Comparison of ENCODE assay signal across 2 cellular contexts in the genomic region with DNA sequence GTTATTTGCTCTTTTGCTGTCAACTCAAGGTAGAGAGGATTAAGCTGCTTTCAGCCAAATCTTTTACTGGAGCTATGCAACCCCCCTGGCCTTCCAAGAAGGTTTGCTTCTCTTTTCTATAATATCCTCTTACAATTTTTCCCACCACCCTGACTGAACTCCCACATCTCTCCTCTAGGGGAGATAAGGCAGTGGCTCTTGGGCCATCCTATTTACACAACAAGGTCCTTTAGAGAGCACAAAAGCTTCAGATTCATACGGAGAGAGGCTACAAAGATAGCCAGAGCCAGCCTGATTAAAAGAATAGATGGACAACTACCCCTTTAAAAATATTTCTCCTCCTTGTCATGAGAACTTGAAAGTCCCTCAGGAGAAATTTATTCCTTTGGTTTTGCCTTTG.
TF ChIP-seq lines count a peak whose summit lies in the region.

No MANE protein-coding gene starts in this region.

TF ChIP-seq in HCT116, 20 proteins besides CTCF, POLR2A, EP300 and RAD21 (continued from another document):
- TF ChIP-seq SRF (IDR thresholded peaks at IDR 0.05; ENCODE audit: low read depth) = no peak
- TF ChIP-seq, protein P1, sequence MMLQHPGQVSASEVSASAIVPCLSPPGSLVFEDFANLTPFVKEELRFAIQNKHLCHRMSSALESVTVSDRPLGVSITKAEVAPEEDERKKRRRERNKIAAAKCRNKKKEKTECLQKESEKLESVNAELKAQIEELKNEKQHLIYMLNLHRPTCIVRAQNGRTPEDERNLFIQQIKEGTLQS (IDR thresholded peaks at IDR 0.05) = no peak
- TF ChIP-seq JUND (IDR thresholded peaks at IDR 0.05) = no peak
- TF ChIP-seq EZH2 (IDR thresholded peaks at IDR 0.05) = no peak
- TF ChIP-seq TCF7L2 (IDR thresholded peaks at IDR 0.05; ENCODE audit: borderline replicate concordance, extremely low read depth, insufficient read depth, insufficient read length) = no peak
- TF ChIP-seq ZNF274 (IDR thresholded peaks at IDR 0.05; ENCODE audit: low read depth, low read length) = no peak
- TF ChIP-seq CEBPB (IDR thresholded peaks at IDR 0.05; ENCODE audit: low read depth) = no peak
- TF ChIP-seq FOSL1 (IDR thresholded peaks at IDR 0.05; ENCODE audit: low read depth) = no peak
- TF ChIP-seq, protein P2, sequence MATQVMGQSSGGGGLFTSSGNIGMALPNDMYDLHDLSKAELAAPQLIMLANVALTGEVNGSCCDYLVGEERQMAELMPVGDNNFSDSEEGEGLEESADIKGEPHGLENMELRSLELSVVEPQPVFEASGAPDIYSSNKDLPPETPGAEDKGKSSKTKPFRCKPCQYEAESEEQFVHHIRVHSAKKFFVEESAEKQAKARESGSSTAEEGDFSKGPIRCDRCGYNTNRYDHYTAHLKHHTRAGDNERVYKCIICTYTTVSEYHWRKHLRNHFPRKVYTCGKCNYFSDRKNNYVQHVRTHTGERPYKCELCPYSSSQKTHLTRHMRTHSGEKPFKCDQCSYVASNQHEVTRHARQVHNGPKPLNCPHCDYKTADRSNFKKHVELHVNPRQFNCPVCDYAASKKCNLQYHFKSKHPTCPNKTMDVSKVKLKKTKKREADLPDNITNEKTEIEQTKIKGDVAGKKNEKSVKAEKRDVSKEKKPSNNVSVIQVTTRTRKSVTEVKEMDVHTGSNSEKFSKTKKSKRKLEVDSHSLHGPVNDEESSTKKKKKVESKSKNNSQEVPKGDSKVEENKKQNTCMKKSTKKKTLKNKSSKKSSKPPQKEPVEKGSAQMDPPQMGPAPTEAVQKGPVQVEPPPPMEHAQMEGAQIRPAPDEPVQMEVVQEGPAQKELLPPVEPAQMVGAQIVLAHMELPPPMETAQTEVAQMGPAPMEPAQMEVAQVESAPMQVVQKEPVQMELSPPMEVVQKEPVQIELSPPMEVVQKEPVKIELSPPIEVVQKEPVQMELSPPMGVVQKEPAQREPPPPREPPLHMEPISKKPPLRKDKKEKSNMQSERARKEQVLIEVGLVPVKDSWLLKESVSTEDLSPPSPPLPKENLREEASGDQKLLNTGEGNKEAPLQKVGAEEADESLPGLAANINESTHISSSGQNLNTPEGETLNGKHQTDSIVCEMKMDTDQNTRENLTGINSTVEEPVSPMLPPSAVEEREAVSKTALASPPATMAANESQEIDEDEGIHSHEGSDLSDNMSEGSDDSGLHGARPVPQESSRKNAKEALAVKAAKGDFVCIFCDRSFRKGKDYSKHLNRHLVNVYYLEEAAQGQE (IDR thresholded peaks at IDR 0.05; ENCODE audit: low read depth) = no peak
- no peak for TF ChIP-seq SP1 (IDR thresholded peaks at IDR 0.05; ENCODE audit: low read depth)
- TF ChIP-seq, protein P3, sequence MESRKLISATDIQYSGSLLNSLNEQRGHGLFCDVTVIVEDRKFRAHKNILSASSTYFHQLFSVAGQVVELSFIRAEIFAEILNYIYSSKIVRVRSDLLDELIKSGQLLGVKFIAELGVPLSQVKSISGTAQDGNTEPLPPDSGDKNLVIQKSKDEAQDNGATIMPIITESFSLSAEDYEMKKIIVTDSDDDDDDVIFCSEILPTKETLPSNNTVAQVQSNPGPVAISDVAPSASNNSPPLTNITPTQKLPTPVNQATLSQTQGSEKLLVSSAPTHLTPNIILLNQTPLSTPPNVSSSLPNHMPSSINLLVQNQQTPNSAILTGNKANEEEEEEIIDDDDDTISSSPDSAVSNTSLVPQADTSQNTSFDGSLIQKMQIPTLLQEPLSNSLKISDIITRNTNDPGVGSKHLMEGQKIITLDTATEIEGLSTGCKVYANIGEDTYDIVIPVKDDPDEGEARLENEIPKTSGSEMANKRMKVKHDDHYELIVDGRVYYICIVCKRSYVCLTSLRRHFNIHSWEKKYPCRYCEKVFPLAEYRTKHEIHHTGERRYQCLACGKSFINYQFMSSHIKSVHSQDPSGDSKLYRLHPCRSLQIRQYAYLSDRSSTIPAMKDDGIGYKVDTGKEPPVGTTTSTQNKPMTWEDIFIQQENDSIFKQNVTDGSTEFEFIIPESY (IDR thresholded peaks at IDR 0.05; ENCODE audit: extremely low read depth, insufficient replicate concordance, low read length) = no peak
- TF ChIP-seq SIN3A (IDR thresholded peaks at IDR 0.05; ENCODE audit: low read depth) = no peak

TF ChIP-seq in GM12878, 131 proteins besides CTCF, POLR2A, EP300 and RAD21:
- TF ChIP-seq NFIC (IDR thresholded peaks at IDR 0.05; ENCODE audit: low read depth, low read length) (no peak), CREB1 (IDR thresholded peaks at IDR 0.05; ENCODE audit: low read depth) (no peak), SIX5 (IDR thresholded peaks at IDR 0.05; ENCODE audit: low read depth, low read length, severe bottlenecking) (no peak), TAF1 (IDR thresholded peaks at IDR 0.05; ENCODE audit: borderline replicate concordance, low read depth, low read length) (no peak), KDM1A (IDR thresholded peaks at IDR 0.05; ENCODE audit: borderline replicate concordance) (no peak), FOXK2 (IDR thresholded peaks at IDR 0.05) (no peak), ZNF622 (IDR thresholded peaks at IDR 0.05) (no peak), NR2F1 (conservative IDR thresholded peaks at IDR 0.05) (no peak), SREBF2 (IDR thresholded peaks at IDR 0.05; ENCODE audit: low read length) (no peak), STAT1 (conservative IDR thresholded peaks at IDR 0.05) (no peak), ETV6 (conservative IDR thresholded peaks at IDR 0.05 in 1 of 2, IDR thresholded peaks at IDR 0.05 in 1 of 2; ENCODE audit: borderline replicate concordance in 1 of 2, low read depth in 1 of 2) (no peak), FOS (IDR thresholded peaks at IDR 0.05; ENCODE audit: borderline replicate concordance, extremely low read depth, insufficient read length) (no peak), PAX8 (IDR thresholded peaks at IDR 0.05) (no peak), BMI1 (IDR thresholded peaks at IDR 0.05; ENCODE audit: borderline replicate concordance) (no peak), MYB (IDR thresholded peaks at IDR 0.05; ENCODE audit: borderline replicate concordance, low read depth, low read length) (no peak)
- TF ChIP-seq, protein P4, sequence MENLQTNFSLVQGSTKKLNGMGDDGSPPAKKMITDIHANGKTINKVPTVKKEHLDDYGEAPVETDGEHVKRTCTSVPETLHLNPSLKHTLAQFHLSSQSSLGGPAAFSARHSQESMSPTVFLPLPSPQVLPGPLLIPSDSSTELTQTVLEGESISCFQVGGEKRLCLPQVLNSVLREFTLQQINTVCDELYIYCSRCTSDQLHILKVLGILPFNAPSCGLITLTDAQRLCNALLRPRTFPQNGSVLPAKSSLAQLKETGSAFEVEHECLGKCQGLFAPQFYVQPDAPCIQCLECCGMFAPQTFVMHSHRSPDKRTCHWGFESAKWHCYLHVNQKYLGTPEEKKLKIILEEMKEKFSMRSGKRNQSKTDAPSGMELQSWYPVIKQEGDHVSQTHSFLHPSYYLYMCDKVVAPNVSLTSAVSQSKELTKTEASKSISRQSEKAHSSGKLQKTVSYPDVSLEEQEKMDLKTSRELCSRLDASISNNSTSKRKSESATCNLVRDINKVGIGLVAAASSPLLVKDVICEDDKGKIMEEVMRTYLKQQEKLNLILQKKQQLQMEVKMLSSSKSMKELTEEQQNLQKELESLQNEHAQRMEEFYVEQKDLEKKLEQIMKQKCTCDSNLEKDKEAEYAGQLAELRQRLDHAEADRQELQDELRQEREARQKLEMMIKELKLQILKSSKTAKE (IDR thresholded peaks at IDR 0.05; ENCODE audit: low read depth, poor library complexity, severe bottlenecking) = no peak
- TF ChIP-seq, protein P5, sequence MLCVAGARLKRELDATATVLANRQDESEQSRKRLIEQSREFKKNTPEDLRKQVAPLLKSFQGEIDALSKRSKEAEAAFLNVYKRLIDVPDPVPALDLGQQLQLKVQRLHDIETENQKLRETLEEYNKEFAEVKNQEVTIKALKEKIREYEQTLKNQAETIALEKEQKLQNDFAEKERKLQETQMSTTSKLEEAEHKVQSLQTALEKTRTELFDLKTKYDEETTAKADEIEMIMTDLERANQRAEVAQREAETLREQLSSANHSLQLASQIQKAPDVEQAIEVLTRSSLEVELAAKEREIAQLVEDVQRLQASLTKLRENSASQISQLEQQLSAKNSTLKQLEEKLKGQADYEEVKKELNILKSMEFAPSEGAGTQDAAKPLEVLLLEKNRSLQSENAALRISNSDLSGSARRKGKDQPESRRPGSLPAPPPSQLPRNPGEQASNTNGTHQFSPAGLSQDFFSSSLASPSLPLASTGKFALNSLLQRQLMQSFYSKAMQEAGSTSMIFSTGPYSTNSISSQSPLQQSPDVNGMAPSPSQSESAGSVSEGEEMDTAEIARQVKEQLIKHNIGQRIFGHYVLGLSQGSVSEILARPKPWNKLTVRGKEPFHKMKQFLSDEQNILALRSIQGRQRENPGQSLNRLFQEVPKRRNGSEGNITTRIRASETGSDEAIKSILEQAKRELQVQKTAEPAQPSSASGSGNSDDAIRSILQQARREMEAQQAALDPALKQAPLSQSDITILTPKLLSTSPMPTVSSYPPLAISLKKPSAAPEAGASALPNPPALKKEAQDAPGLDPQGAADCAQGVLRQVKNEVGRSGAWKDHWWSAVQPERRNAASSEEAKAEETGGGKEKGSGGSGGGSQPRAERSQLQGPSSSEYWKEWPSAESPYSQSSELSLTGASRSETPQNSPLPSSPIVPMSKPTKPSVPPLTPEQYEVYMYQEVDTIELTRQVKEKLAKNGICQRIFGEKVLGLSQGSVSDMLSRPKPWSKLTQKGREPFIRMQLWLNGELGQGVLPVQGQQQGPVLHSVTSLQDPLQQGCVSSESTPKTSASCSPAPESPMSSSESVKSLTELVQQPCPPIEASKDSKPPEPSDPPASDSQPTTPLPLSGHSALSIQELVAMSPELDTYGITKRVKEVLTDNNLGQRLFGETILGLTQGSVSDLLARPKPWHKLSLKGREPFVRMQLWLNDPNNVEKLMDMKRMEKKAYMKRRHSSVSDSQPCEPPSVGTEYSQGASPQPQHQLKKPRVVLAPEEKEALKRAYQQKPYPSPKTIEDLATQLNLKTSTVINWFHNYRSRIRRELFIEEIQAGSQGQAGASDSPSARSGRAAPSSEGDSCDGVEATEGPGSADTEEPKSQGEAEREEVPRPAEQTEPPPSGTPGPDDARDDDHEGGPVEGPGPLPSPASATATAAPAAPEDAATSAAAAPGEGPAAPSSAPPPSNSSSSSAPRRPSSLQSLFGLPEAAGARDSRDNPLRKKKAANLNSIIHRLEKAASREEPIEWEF (IDR thresholded peaks at IDR 0.05; ENCODE audit: insufficient replicate concordance, low read depth, low read length) = no peak
- TF ChIP-seq, protein P3 (IDR thresholded peaks at IDR 0.05) = no peak
- TF ChIP-seq, protein P6, sequence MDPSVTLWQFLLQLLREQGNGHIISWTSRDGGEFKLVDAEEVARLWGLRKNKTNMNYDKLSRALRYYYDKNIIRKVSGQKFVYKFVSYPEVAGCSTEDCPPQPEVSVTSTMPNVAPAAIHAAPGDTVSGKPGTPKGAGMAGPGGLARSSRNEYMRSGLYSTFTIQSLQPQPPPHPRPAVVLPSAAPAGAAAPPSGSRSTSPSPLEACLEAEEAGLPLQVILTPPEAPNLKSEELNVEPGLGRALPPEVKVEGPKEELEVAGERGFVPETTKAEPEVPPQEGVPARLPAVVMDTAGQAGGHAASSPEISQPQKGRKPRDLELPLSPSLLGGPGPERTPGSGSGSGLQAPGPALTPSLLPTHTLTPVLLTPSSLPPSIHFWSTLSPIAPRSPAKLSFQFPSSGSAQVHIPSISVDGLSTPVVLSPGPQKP (IDR thresholded peaks at IDR 0.05; ENCODE audit: low read depth, low read length) = no peak
